ENCODE assay signal across 27 cellular contexts in the genomic region with DNA sequence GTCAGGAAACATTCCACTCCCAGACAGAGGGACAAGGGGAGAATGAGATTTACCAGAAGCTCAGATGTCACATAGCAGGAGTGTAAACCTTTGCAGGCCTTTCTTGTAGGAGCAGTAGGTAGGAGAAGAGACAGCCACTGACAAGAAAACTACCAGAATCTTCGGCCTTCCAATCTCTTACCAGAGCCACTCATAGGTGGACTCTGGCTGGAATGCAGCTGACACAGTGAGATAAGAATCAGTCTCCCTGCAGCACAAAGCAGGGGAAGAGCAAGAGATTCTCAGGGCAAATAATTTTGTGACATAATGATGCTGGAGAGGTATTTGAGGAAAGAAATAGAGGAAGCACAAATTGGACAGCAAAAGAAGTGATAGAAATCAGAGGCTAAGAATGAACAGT.
"Had no signal": no experiment of that assay in that cellular context is flagged by ENCODE, and none has a peak within 500 bp of the region (broad histone marks: within the 10 kb centered on the region; RNA-seq: fewer than 3 reads in every experiment).

No MANE protein-coding gene starts in this region.

- H3K27ac ChIP-seq: VCaP had no signal

- DNase-seq: activated CD4-positive, alpha-beta memory T cell treated with anti-CD3 and anti-CD28 coated beads for 36 hours; activated CD4-positive, alpha-beta T cell treated with anti-CD3 and anti-CD28 coated beads, Interleukin-2, amount 10 ng/mL, durations not matched to agents 7 days and 5 days; activated CD4-positive, CD25-positive, alpha-beta regulatory T cell; activated gamma-delta T cell; activated naive CD4-positive, alpha-beta T cell treated with anti-CD3 and anti-CD28 coated beads for 36 hours; activated T-cell treated with anti-CD3 and anti-CD28 coated beads for 4 hours; activated T-cell treated with anti-CD3 and anti-CD28 coated beads, Interleukin-2, amount 50 U/mL, for 48 hours; amygdala; KG1; MV-4-11; NCI-H1105; NCI-H1436; NCI-H1694 treated with DMSO at 0.1 percent for 48 hours; NCI-H2029 treated with DMSO at 0.1 percent for 48 hours; NCI-H345; NCI-H510A; NCI-H526 treated with DMSO at 0.1 percent for 48 hours; RPMI8226; SK-N-SH; T-helper 1 cell had no signal

- H3K4me1 Mint-ChIP-seq: activated CD4-positive, alpha-beta T cell treated with anti-CD3 and anti-CD28 coated beads, Interleukin-2, amount 10 ng/mL, durations not matched to agents 7 days and 5 days; activated T-helper 17 cell treated with anti-CD3 and anti-CD28 coated beads, Interleukin-2, amount 50 U/mL, for 72 hours; brain; IgD-negative memory B cell had no signal

- H3K4me2 ChIP-seq: SK-N-SH had no signal

- H3K9ac ChIP-seq: SK-N-SH had no signal

- H3K4me3 Mint-ChIP-seq: activated CD4-positive, alpha-beta memory T cell treated with anti-CD3 and anti-CD28 coated beads for 36 hours; activated CD4-positive, alpha-beta T cell treated with anti-CD3 and anti-CD28 coated beads, Interleukin-2, amount 10 ng/mL, durations not matched to agents 7 days and 5 days; activated naive CD4-positive, alpha-beta T cell treated with anti-CD3 and anti-CD28 coated beads for 36 hours; activated naive CD8-positive, alpha-beta T cell; activated T-helper 17 cell treated with anti-CD3 and anti-CD28 coated beads, Interleukin-2, amount 50 U/mL, for 72 hours; brain; IgD-negative memory B cell had no signal

- H3K27me3 Mint-ChIP-seq: activated CD4-positive, alpha-beta memory T cell treated with anti-CD3 and anti-CD28 coated beads for 36 hours; activated CD4-positive, alpha-beta T cell treated with anti-CD3 and anti-CD28 coated beads, Interleukin-2, amount 10 ng/mL, durations not matched to agents 7 days and 5 days; activated naive CD8-positive, alpha-beta T cell; activated T-helper 17 cell treated with anti-CD3 and anti-CD28 coated beads, Interleukin-2, amount 50 U/mL, for 72 hours; brain; IgD-negative memory B cell had no signal

- H3K27ac Mint-ChIP-seq: activated CD4-positive, alpha-beta memory T cell treated with anti-CD3 and anti-CD28 coated beads for 36 hours; activated CD4-positive, alpha-beta T cell treated with anti-CD3 and anti-CD28 coated beads, Interleukin-2, amount 10 ng/mL, durations not matched to agents 7 days and 5 days; activated naive CD4-positive, alpha-beta T cell treated with anti-CD3 and anti-CD28 coated beads for 36 hours; activated naive CD8-positive, alpha-beta T cell; activated T-helper 17 cell treated with anti-CD3 and anti-CD28 coated beads, Interleukin-2, amount 50 U/mL, for 72 hours; brain; IgD-negative memory B cell had no signal

- H3K36me3 Mint-ChIP-seq: activated naive CD8-positive, alpha-beta T cell; brain; IgD-negative memory B cell had no signal

- ATAC-seq: activated T-helper 17 cell treated with anti-CD3 and anti-CD28 coated beads, Interleukin-2, amount 50 U/mL, for 72 hours; Panc1; Right ventricle myocardium inferior had no signal
